In the genomic region with DNA sequence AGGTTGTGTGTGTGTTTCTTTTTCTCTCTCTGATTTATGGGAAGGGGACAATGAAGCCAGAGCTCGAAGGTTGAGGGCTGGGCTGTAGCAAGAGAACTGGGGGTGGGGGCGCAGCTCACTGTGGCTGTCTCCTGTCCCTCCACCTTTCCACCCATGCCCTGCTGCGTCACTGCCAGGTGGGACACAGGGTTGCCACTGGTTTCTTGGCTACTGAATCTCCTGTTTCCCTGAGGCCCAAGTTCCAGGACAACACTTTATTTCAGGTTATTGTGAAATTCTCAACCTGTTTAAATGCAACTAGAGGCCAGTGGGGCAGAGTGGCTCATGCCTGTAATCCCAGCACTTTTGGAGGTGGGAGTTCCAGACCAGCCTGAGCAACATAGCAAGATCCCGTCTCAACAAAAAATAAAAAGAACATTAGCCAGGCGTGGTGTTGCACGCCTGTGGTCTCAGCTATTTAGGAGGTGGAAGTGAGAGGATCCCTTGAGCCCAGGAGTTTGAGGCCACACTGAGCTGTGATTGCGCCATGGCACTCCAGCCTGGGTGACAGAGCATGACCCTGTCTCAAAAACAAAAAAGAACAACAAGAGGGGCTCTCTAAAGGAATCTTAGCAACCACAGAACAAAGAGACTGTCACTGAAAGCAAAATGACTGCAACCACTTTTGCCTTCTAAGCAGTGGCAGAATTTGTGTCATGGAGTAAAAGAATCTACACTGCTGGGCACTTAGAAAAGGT, we compare ENCODE assay signal across 31 cellular contexts. TPM values are rescaled to one million over a fixed set of nuclear protein-coding genes. Genes with fewer than 3 reads are reported as not detected.
DNase-seq lines count a peak whose midpoint lies in the region; FAIRE-seq and TF ChIP-seq lines count a peak whose summit lies in the region.
"Had no signal": no experiment of that assay in that cellular context is flagged by ENCODE, and none has a peak within 500 bp of the region (broad histone marks: within the 10 kb centered on the region; RNA-seq: fewer than 3 reads in every experiment).

No MANE protein-coding gene starts in this region.

- no peaks in the 10 kb centered on the region for H3K36me3 ChIP-seq in H1 (ENCODE audit: control insufficient read depth in 2 of 4, insufficient read depth in 4 of 4, low read length in 3 of 4)
- no peaks in the 10 kb centered on the region for H3K36me3 ChIP-seq in spleen
- H3K36me3 ChIP-seq in trophoblast cell (ENCODE audit: control insufficient read depth in 1 of 2, insufficient read depth in 2 of 2, low read length in 2 of 2): no peaks in the 10 kb centered on the region
- H3K36me3 ChIP-seq: ascending aorta, prostate gland, tibial nerve had no signal

- no peak overlapping the region for H4K12ac ChIP-seq in trophoblast cell (ENCODE audit: low read depth, low read length)

- H2BK12ac ChIP-seq in H1 (ENCODE audit: low read depth, low read length) (no peak overlapping the region), trophoblast cell (ENCODE audit: low read length) (no peak overlapping the region)

- no peaks in the 10 kb centered on the region for H3K79me2 ChIP-seq in H1 (ENCODE audit: control insufficient read depth in 1 of 2, insufficient read depth in 2 of 2, low read length in 2 of 2)
- no peaks in the 10 kb centered on the region for H3K79me2 ChIP-seq in trophoblast cell (ENCODE audit: control insufficient read depth, insufficient read depth, low read length, poor library complexity)

- no peaks in the 10 kb centered on the region for H4K20me1 ChIP-seq in H1 (replicated peaks in 1 of 2; ENCODE audit: control insufficient read depth in 1 of 2, insufficient read depth in 2 of 2, low read length in 2 of 2)

- H3K4ac ChIP-seq in H1 (replicated peaks; ENCODE audit: insufficient read length, low read depth, low read length) (no peak overlapping the region), trophoblast cell (ENCODE audit: low read depth, low read length) (no peak overlapping the region)

- no peaks in the 10 kb centered on the region for H3K23me2 ChIP-seq in H1 (ENCODE audit: low read depth, low read length)

- CTCF ChIA-PET in H1 (lab: Charles Lee; ENCODE audit: partially characterized antibody): interaction anchor here (1.1 to 2.7 kb wide), 4 partner anchors 9 to 116 kb away, joined by 3 to 11 read pairs (median 4); no protein-coding TSS in a partner anchor

- no peak overlapping the region for H3K9ac ChIP-seq in H1 (replicated peaks in 1 of 4; ENCODE audit: extremely low read depth in 1 of 4, low read depth in 3 of 4, low read length in 3 of 4)
- no peak overlapping the region for H3K9ac ChIP-seq in trophoblast cell (ENCODE audit: low read length)

- 0 out of 2 replicates have a peak overlapping the region, but pooled peaks have one; percentile 23 for H2BK20ac ChIP-seq in H1 (ENCODE audit: low read length)

- no peak overlapping the region for H4K91ac ChIP-seq in H1 (replicated peaks; ENCODE audit: insufficient read length, low read length)
- no peak overlapping the region for H4K91ac ChIP-seq in trophoblast cell (ENCODE audit: low read depth, low read length)

- H3K79me1 ChIP-seq in H1 (ENCODE audit: low read depth, low read length) (no peaks in the 10 kb centered on the region), trophoblast cell (ENCODE audit: low read length) (no peaks in the 10 kb centered on the region)

- intact Hi-C loops in spleen (cut with DNase I; ENCODE audit: low total_unique reads): no loop called here

- H3K18ac ChIP-seq in H1 (ENCODE audit: extremely low read depth, low read length): no peak overlapping the region
- H3K18ac ChIP-seq in trophoblast cell (ENCODE audit: low read length): no peak overlapping the region

- POLR2A ChIA-PET in H1 (lab: Charles Lee; ENCODE audit: partially characterized antibody): no interaction called here

- no peak for TF ChIP-seq POLR2A in H1 (IDR thresholded peaks at IDR 0.05; ENCODE audit: control extremely low read depth in 1 of 2, low read depth in 2 of 2, low read length in 2 of 2)
- no peak for TF ChIP-seq POLR2A in spleen (IDR thresholded peaks at IDR 0.05)

- H3K56ac ChIP-seq in H1 (replicated peaks; ENCODE audit: insufficient read length, low read depth, low read length): no peak overlapping the region

- no peak for TF ChIP-seq RAD21 in H1 (IDR thresholded peaks at IDR 0.05 in 1 of 2, conservative IDR thresholded peaks at IDR 0.05 in 1 of 2; ENCODE audit: low read depth in 2 of 2, low read length in 2 of 2)

- no peak overlapping the region for H3K4me2 ChIP-seq in H1 (ENCODE audit: insufficient read depth in 1 of 2, low read depth in 2 of 2, low read length in 2 of 2)
- H3K4me2 ChIP-seq in trophoblast cell (ENCODE audit: low read length): no peak overlapping the region
- H3K4me2 ChIP-seq: smooth muscle cell had no signal

- H3K27ac ChIP-seq in H1 (ENCODE audit: low read depth, low read length) (no peak overlapping the region), spleen (peak overlapping the region in 1 of 8 donors; percentile 30), trophoblast cell (ENCODE audit: low read depth, low read length) (no peak overlapping the region)
- H3K27ac ChIP-seq: ascending aorta, prostate gland, tibial nerve had no signal

- H4K8ac ChIP-seq in H1 (ENCODE audit: extremely low read depth, insufficient read depth, low read length): no peak overlapping the region
- no peak overlapping the region for H4K8ac ChIP-seq in trophoblast cell (ENCODE audit: low read depth, low read length)

- H3K4me3 ChIP-seq in H1 (ENCODE audit: extremely low read depth in 1 of 4, insufficient read depth in 2 of 4, low read depth in 3 of 4, low read length in 4 of 4) (no peak overlapping the region), spleen (no peak overlapping the region), trophoblast cell (ENCODE audit: low read depth, low read length) (no peak overlapping the region)
- H3K4me3 ChIP-seq: ascending aorta, prostate gland, smooth muscle cell, tibial nerve had no signal

- no peak for TF ChIP-seq CTCF in H1 (IDR thresholded peaks at IDR 0.05; ENCODE audit: control extremely low read depth in 1 of 3, insufficient read depth in 1 of 3, low read depth in 1 of 3, low read length in 3 of 3)
- TF ChIP-seq CTCF in spleen (IDR thresholded peaks at IDR 0.05 in 8 of 11, conservative IDR thresholded peaks at IDR 0.05 in 3 of 11): no peak

- no peak overlapping the region for H2BK120ac ChIP-seq in H1 (replicated peaks; ENCODE audit: low read depth, low read length)
- H2BK120ac ChIP-seq in trophoblast cell (ENCODE audit: insufficient read depth, low read length, poor library complexity): no peak overlapping the region

- H2BK5ac ChIP-seq in H1 (ENCODE audit: low read depth, low read length): no peak overlapping the region
- no peak overlapping the region for H2BK5ac ChIP-seq in trophoblast cell (ENCODE audit: low read depth, low read length, poor library complexity)

- TF ChIP-seq EP300 in H1 (IDR thresholded peaks at IDR 0.05; ENCODE audit: borderline replicate concordance in 1 of 2, low read depth in 2 of 2, low read length in 2 of 2): no peak

- peak; percentile 55 for DNase-seq in SKM-1 treated with dmso at 0.1 percent for 144 hours (lab: John Stamatoyannopoulos, UW; ENCODE audit: unreplicated experiment)
- DNase-seq in SKM-1 (lab: John Stamatoyannopoulos, UW; ENCODE audit: unreplicated experiment): no peak
- DNase-seq in NOMO-1 (lab: John Stamatoyannopoulos, UW; ENCODE audit: unreplicated experiment in 2 of 2): peak; percentile 17 to 35
- no peak for DNase-seq in H1 (ENCODE audit: low read depth in 1 of 2, low spot score in 2 of 2)
- peak; percentile 54 for DNase-seq in spleen
- no peak for DNase-seq in activated T-cell treated with anti-CD3 and anti-CD28 coated beads for 4 hours
- no peak for DNase-seq in 8988T
- no peak for DNase-seq in trophoblast cell
- DNase-seq: activated CD4-positive, alpha-beta T cell treated with anti-CD3 and anti-CD28 coated beads for 36 hours; C1 segment of cervical spinal cord; effector CD4-positive, alpha-beta T cell; erythroblast; foreskin fibroblast; Karpas-422; midbrain; NCI-H1092 treated with DMSO at 0.1 percent for 48 hours; NCI-H2029; NCI-H510A treated with DMSO at 0.1 percent for 48 hours; stimulated activated CD4-positive, alpha-beta T cell treated with anti-CD3 and anti-CD28 coated beads, Interleukin-4, amount 100 ng/mL, for 1 hour; stimulated activated naive CD8-positive, alpha-beta T cell treated with anti-CD3 and anti-CD28 coated beads, Interleukin-15, amount 100 ng/mL, for 72 hours; T-helper 1 cell had no signal

- 91% methylated on average over 7 of the region's 7 CpGs; no CpG with 5 or more reads in 1 of the 2 experiments for WGBS in H1 (ENCODE audit: extremely low coverage in 1 of 2, insufficient coverage in 1 of 2, insufficient read length in 1 of 2, insufficient replicate concordance in 2 of 2, low coverage in 1 of 2, low lambda C conversion rate in 2 of 2, missing lambda C conversion rate in 1 of 2), 2 experiments
- WGBS in spleen, 5 donors: 60 to 73% (median 67%) methylated on average over 7 of the region's 7 CpGs
- no CpG with 5 or more reads among the region's 7 CpGs for WGBS in trophoblast cell (ENCODE audit: extremely low coverage, insufficient coverage, insufficient read length)

- peaks cover 0 to 18% (median 12%) of the 10 kb centered on the region in 4 experiments; a peak in 6 of 7 replicates for H3K4me1 ChIP-seq in H1 (replicated peaks in 1 of 4; ENCODE audit: control insufficient read depth in 3 of 4, insufficient read depth in 4 of 4, low read length in 3 of 4)
- H3K4me1 ChIP-seq in spleen: peaks cover 0 to 8% (median 0%) of the 10 kb centered on the region in 6 donors
- H3K4me1 ChIP-seq in trophoblast cell (ENCODE audit: control insufficient read depth in 1 of 2, insufficient read depth in 2 of 2, low read length in 2 of 2): no peaks in the 10 kb centered on the region
- H3K4me1 ChIP-seq: ascending aorta, prostate gland, tibial nerve had no signal

- no peaks in the 10 kb centered on the region for H3K27me3 ChIP-seq in H1 (replicated peaks in 1 of 4; ENCODE audit: control insufficient read depth in 3 of 4, extremely low read depth in 1 of 4, insufficient read depth in 3 of 4, low read length in 3 of 4)
- H3K27me3 ChIP-seq in spleen (replicated peaks in 1 of 7): peaks cover 0 to 13% (median 0%) of the 10 kb centered on the region in 7 donors
- H3K27me3 ChIP-seq in trophoblast cell (ENCODE audit: insufficient read depth, low read length): no peaks in the 10 kb centered on the region
- H3K27me3 ChIP-seq: ascending aorta, tibial nerve had no signal

- H3K23ac ChIP-seq in H1 (ENCODE audit: insufficient read length): no peak overlapping the region
- H3K23ac ChIP-seq in trophoblast cell (ENCODE audit: low read length): no peak overlapping the region

- no peak for FAIRE-seq in H1 (lab: Jason Lieb, UNC)
- FAIRE-seq: D721Med had no signal

- H3K9me3 ChIP-seq in H1 (ENCODE audit: insufficient read depth in 2 of 2, low read depth in 1 of 2, low read length in 1 of 2): peaks cover 9 to 12% of the 10 kb centered on the region in 2 experiments
- peaks cover 0 to 15% (median 12%) of the 10 kb centered on the region in 8 donors for H3K9me3 ChIP-seq in spleen
- peaks cover 7% of the 10 kb centered on the region for H3K9me3 ChIP-seq in trophoblast cell (ENCODE audit: insufficient read depth, low read depth, low read length)
- H3K9me3 ChIP-seq: ascending aorta, prostate gland had no signal

- 0 out of 2 replicates have a peak overlapping the region, but pooled peaks have one; percentile 81 for H2BK15ac ChIP-seq in H1 (ENCODE audit: low read length)

- H2AFZ ChIP-seq in H1 (ENCODE audit: low read length) (no peak overlapping the region), trophoblast cell (ENCODE audit: insufficient read depth, low read length, poor library complexity) (no peak overlapping the region)

- no peak overlapping the region for H4K5ac ChIP-seq in H1 (ENCODE audit: insufficient read length, low read depth, low read length)

- H3K14ac ChIP-seq in H1 (ENCODE audit: insufficient read length) (no peak overlapping the region), trophoblast cell (ENCODE audit: low read length) (no peak overlapping the region)

- H2AK5ac ChIP-seq in H1 (ENCODE audit: low read depth, low read length) (no peak overlapping the region; the same call in 1 of the 2 replicates), trophoblast cell (ENCODE audit: low read length) (no peak overlapping the region)

RNA-seq across cellular contexts. Expression of gene TBATA, which starts 22.6 kb away (rescaled TPM):
- not detected in 2 replicates for total RNA-seq in H1 (2021; fragmentation: NEBNext Ultra II Directional; extraction: Animal tissue kit (Norgen Biotek cat#: 25700))
- polyA plus RNA-seq in H1 (2011; rRNA removed): not detected in 2 replicates
- polyA plus RNA-seq in H1 (2011; cell fraction: cytosol; rRNA removed): not detected
- not detected for polyA plus RNA-seq in H1 (2011; cell fraction: nucleus; rRNA removed)
- not detected in 4 replicates for polyA plus RNA-seq in H1 (2012, experiment 1 of 2)
- not detected for polyA plus RNA-seq in H1 (2012, experiment 2 of 2)
- not detected for polyA plus RNA-seq in H1 (2013, experiment 1 of 2)
- polyA plus RNA-seq in H1 (2013, experiment 2 of 2): not detected
- polyA minus RNA-seq in H1 (2011; rRNA and poly(A)+ RNA removed): not detected in 2 replicates
- not detected for polyA minus RNA-seq in H1 (2011; cell fraction: cytosol; rRNA and poly(A)+ RNA removed)
- polyA minus RNA-seq in H1 (2011; cell fraction: nucleus; rRNA and poly(A)+ RNA removed): not detected
- total RNA-seq in spleen: 1 to 10 TPM in 2 of 7 donors, under 1 TPM in 5; 0.56 to 2.9 (median 0.66) TPM
- under 1 TPM in 1 of 3 donors, not detected in 2; 0.45 TPM for polyA plus RNA-seq in spleen
- not detected in 2 replicates for polyA plus RNA-seq in trophoblast cell (2013)
- total RNA-seq: A673; activated CD4-positive, alpha-beta T cell treated with anti-CD3 and anti-CD28 coated beads for 36 hours; ascending aorta; cerebellum; HT1080; Right ventricle myocardium inferior; smooth muscle cell; tibial nerve had no signal
- polyA plus RNA-seq: neural cell, smooth muscle cell had no signal

RNA-seq across cellular contexts. Expression of gene SGPL1, which starts 53.1 kb away (rescaled TPM):
- 51.6 and 52.8 TPM in 2 replicates for total RNA-seq in H1 (2021; fragmentation: NEBNext Ultra II Directional; extraction: Animal tissue kit (Norgen Biotek cat#: 25700))
- polyA plus RNA-seq in H1 (2011; rRNA removed) (15.9 and 20.5 TPM in 2 replicates), spleen (10 to 100 TPM in 1 of 3 donors, 1 to 10 TPM in 2; 6.8 to 10.6 (median 7.8) TPM)
- polyA plus RNA-seq in H1 (2011; cell fraction: cytosol; rRNA removed): 23.1 TPM
- 16.8 TPM for polyA plus RNA-seq in H1 (2011; cell fraction: nucleus; rRNA removed)
- 23.7 to 30.6 TPM (median 24.4 TPM) in 4 replicates for polyA plus RNA-seq in H1 (2012, experiment 1 of 2)
- 7.2 TPM for polyA plus RNA-seq in H1 (2012, experiment 2 of 2)
- 24.3 TPM for polyA plus RNA-seq in H1 (2013, experiment 1 of 2)
- 27.1 TPM for polyA plus RNA-seq in H1 (2013, experiment 2 of 2)
- polyA minus RNA-seq in H1 (2011; rRNA and poly(A)+ RNA removed): 58.8 and 63.0 TPM in 2 replicates
- polyA minus RNA-seq in H1 (2011; cell fraction: cytosol; rRNA and poly(A)+ RNA removed): 28.0 TPM
- polyA minus RNA-seq in H1 (2011; cell fraction: nucleus; rRNA and poly(A)+ RNA removed): 28.5 TPM
- total RNA-seq in spleen: 10 to 100 TPM; 50.4 to 75.1 (median 65.8) TPM
- polyA plus RNA-seq in trophoblast cell (2013): 28.1 and 29.4 TPM in 2 replicates

Comparison
In these comparisons a context has a peak if more than half of its experiments do, and no peak if none do; other contexts are left out.
1. DNase-seq: peak in SKM-1 treated with dmso at 0.1 percent for 144 hours (single experiment), NOMO-1 (2 of 2) and spleen (single experiment); none in SKM-1 (single experiment), H1 (0 of 2), activated T-cell treated with anti-CD3 and anti-CD28 coated beads for 4 hours (single experiment), 8988T (single experiment) and trophoblast cell (0 of 2).